ENCODE assay signal across 9 cellular contexts in the genomic region with DNA sequence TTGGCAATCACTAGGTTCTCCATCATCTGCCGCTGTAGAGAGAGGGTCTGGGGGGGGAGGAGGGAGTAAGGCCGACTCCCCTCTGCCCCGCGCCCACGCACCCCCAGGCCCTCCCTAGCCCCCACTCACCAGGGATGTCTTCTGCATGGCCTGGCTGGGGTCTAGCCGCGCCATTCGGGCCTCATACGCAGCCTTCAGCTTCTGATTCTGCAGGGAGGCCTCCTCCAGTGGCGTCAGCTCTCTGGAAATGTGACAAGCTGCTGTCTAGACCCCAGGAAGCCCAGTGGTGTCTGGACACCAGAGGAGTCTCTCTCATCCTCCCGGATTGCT. TPM values are rescaled to one million over a fixed set of nuclear protein-coding genes. Genes with fewer than 3 reads are reported as not detected.
DNase-seq lines count a peak whose midpoint lies in the region; ATAC-seq and TF ChIP-seq lines count a peak whose summit lies in the region.
"Had no signal": no experiment of that assay in that cellular context is flagged by ENCODE, and none has a peak within 500 bp of the region (broad histone marks: within the 10 kb centered on the region; RNA-seq: fewer than 3 reads in every experiment).

No MANE protein-coding gene starts in this region.

- peak overlapping the region; percentile 75 for H3K4me3 Mint-ChIP-seq in T-helper 2 cell treated with Interferon-gamma antibody and Interleukin-4, amounts not matched to agents 5 μg/mL and 100 μg/mL, for 36 hours

- H3K36me3 ChIP-seq in RWPE2 (ENCODE audit: low read depth), result peaks cover 29% of the 10 kb centered on the region

- no peaks in the 10 kb centered on the region for H3K4me1 ChIP-seq in RWPE2 (ENCODE audit: insufficient read depth, poor library complexity, severe bottlenecking)

- H3K27me3 Mint-ChIP-seq in T-helper 2 cell treated with Interferon-gamma antibody and Interleukin-4, amounts not matched to agents 5 μg/mL and 100 μg/mL, for 36 hours (ENCODE audit: low read depth), result no peaks in the 10 kb centered on the region

- peaks cover 1% of the 10 kb centered on the region for H3K4me1 Mint-ChIP-seq in T-helper 2 cell treated with Interferon-gamma antibody and Interleukin-4, amounts not matched to agents 5 μg/mL and 100 μg/mL, for 36 hours (ENCODE audit: low read depth)

- no peak for TF ChIP-seq CTCF in RWPE2 (IDR thresholded peaks at IDR 0.05; ENCODE audit: poor library complexity, severe bottlenecking)

- H3K4me3 ChIP-seq in RWPE2 (ENCODE audit: severe bottlenecking) (peak overlapping the region; percentile 53), skin epidermis (peak overlapping the region; percentile 25 to 58 (median 38))

- H3K27me3 ChIP-seq in RWPE2 (ENCODE audit: insufficient read depth, poor library complexity, severe bottlenecking), result no peaks in the 10 kb centered on the region

- no peaks in the 10 kb centered on the region for H3K9me3 Mint-ChIP-seq in T-helper 2 cell treated with Interferon-gamma antibody and Interleukin-4, amounts not matched to agents 5 μg/mL and 100 μg/mL, for 36 hours

- no peaks in the 10 kb centered on the region for H3K9me3 ChIP-seq in RWPE2 (ENCODE audit: severe bottlenecking)

- no peak overlapping the region for H3K27ac Mint-ChIP-seq in T-helper 2 cell treated with Interferon-gamma antibody and Interleukin-4, amounts not matched to agents 5 μg/mL and 100 μg/mL, for 36 hours

- DNase-seq in T-helper 2 cell treated with Interferon-gamma antibody and Interleukin-4, amounts not matched to agents 5 μg/mL and 100 μg/mL, for 36 hours (ENCODE audit: low spot score), result no peak
- no peak for DNase-seq in T-helper 2 cell
- no peak for DNase-seq in RWPE2 (ENCODE audit: low spot score)
- no peak for DNase-seq in SW 1271 (lab: John Stamatoyannopoulos, UW)
- DNase-seq in stimulated activated CD4-positive, alpha-beta T cell treated with anti-CD3 and anti-CD28 coated beads, Interleukin-2, amount 100 ng/mL, for 48 hours, result no peak

- H3K27ac ChIP-seq in RWPE2 (ENCODE audit: poor library complexity, severe bottlenecking) (peak overlapping the region; percentile 24), skin epidermis (peak overlapping the region in 8 of 21 experiments; percentile 5 to 67 (median 46))
- H3K27ac ChIP-seq: epithelial cell of prostate had no signal

- ATAC-seq in RWPE2 (ENCODE audit: low read depth) (peak; percentile 15; the same call in 1 of the 3 replicates), esophagus mucosa (peak; percentile 1), HG02798 (IDR thresholded peaks at IDR 0.05; ENCODE audit: poor library complexity, unreplicated experiment) (no peak)

- peaks cover 13% of the 10 kb centered on the region for H3K36me3 Mint-ChIP-seq in T-helper 2 cell treated with Interferon-gamma antibody and Interleukin-4, amounts not matched to agents 5 μg/mL and 100 μg/mL, for 36 hours (ENCODE audit: low read depth)

RNA-seq across cellular contexts. Expression of a gene that starts 8.3 kb away (rescaled TPM):
- total RNA-seq in esophagus mucosa, result 21.0 TPM

RNA-seq across cellular contexts. Expression of a gene that starts 8.9 kb away (rescaled TPM):
- 22.0 TPM for total RNA-seq in esophagus mucosa

RNA-seq across cellular contexts. Expression of a gene that starts 10.9 kb away (rescaled TPM):
- 6.0 TPM for total RNA-seq in esophagus mucosa

RNA-seq across cellular contexts. Expression of a gene that starts 26.0 kb away (rescaled TPM):
- 37.3 TPM for total RNA-seq in esophagus mucosa

RNA-seq across cellular contexts. Expression of a gene that starts 54.8 kb away (rescaled TPM):
- 3.9 TPM for total RNA-seq in esophagus mucosa
